Comparison of ENCODE assay signal across 7 cellular contexts in genomic region chr4:122227202-122227601, GRCh38.
"Had no signal": no experiment of that assay in that cellular context is flagged by ENCODE, and none has a peak within 500 bp of the region (broad histone marks: within the 10 kb centered on the region; RNA-seq: fewer than 3 reads in every experiment).

No MANE protein-coding gene starts in this region.

- H3K4me3 ChIP-seq: GM23338, HAP-1 had no signal

- H3K4me1 ChIP-seq: HAP-1 had no signal

- ATAC-seq: GM23338, HCT116 had no signal

- H3K4me2 ChIP-seq: GM23338 had no signal

- H3K9me3 ChIP-seq: HAP-1 had no signal

- H2AFZ ChIP-seq: GM23338 had no signal

- DNase-seq: H7, HFFc6, KG1 had no signal

- H3K27ac ChIP-seq: HL-60 had no signal
